Comparison of ENCODE assay signal across 8 cellular contexts in genomic region chr6:1554881-1555569, GRCh38. TPM values are rescaled to one million over a fixed set of nuclear protein-coding genes. Genes with fewer than 3 reads are reported as not detected.
DNase-seq lines count a peak whose midpoint lies in the region; ATAC-seq and TF ChIP-seq lines count a peak whose summit lies in the region.

No MANE protein-coding gene starts in this region.

- ATAC-seq in naive thymus-derived CD4-positive, alpha-beta T cell, result peak; percentile 94
- peak; percentile 81 for ATAC-seq in stimulated activated naive CD8-positive, alpha-beta T cell treated with anti-CD3 and anti-CD28 coated beads, Interleukin-15, Interleukin-2, amounts not matched to agents 100 U/mL and 50 U/mL, for 24 hours
- no peak for ATAC-seq in HG03159 (IDR thresholded peaks at IDR 0.05; ENCODE audit: unreplicated experiment)

- peak overlapping the region; percentile 77 for H3K9ac ChIP-seq in NT2/D1 (ENCODE audit: insufficient read length, low read depth)

- H3K36me3 Mint-ChIP-seq in naive thymus-derived CD4-positive, alpha-beta T cell, result peaks cover 0 to 16% (median 5%) of the 10 kb centered on the region in 5 donors

- peaks cover 8 to 54% (median 25%) of the 10 kb centered on the region in 7 donors for H3K4me1 Mint-ChIP-seq in naive thymus-derived CD4-positive, alpha-beta T cell

- no peaks in the 10 kb centered on the region for H3K36me3 ChIP-seq in NT2/D1 (ENCODE audit: insufficient read depth, insufficient read length, low read length)
- H3K36me3 ChIP-seq in naive thymus-derived CD4-positive, alpha-beta T cell (ENCODE audit: control insufficient read depth in 2 of 3, insufficient read depth in 3 of 3, low read length in 3 of 3), result no peaks in the 10 kb centered on the region

- H3K9me3 Mint-ChIP-seq in naive thymus-derived CD4-positive, alpha-beta T cell, result peaks cover 0 to 31% (median 3%) of the 10 kb centered on the region in 11 donors

- no peaks in the 10 kb centered on the region for H3K27me3 ChIP-seq in NT2/D1 (ENCODE audit: insufficient read depth, insufficient read length)
- no peaks in the 10 kb centered on the region for H3K27me3 ChIP-seq in naive thymus-derived CD4-positive, alpha-beta T cell (ENCODE audit: control insufficient read depth in 2 of 2, insufficient read depth in 2 of 2, low read length in 2 of 2)

- H3K27ac ChIP-seq in naive thymus-derived CD4-positive, alpha-beta T cell (ENCODE audit: low read depth, low read length), result peak overlapping the region; percentile 36

- peak overlapping the region; percentile 47 to 96 (median 72) for H3K27ac Mint-ChIP-seq in naive thymus-derived CD4-positive, alpha-beta T cell

- peaks cover 2% of the 10 kb centered on the region for H3K4me1 ChIP-seq in NT2/D1 (ENCODE audit: insufficient read depth, insufficient read length)
- H3K4me1 ChIP-seq in naive thymus-derived CD4-positive, alpha-beta T cell (ENCODE audit: control insufficient read depth in 2 of 2, insufficient read depth in 2 of 2, low read length in 2 of 2), result peaks cover 4 to 7% of the 10 kb centered on the region in 2 donors

- H3K9me3 ChIP-seq in NT2/D1 (ENCODE audit: insufficient read depth, low read length), result no peaks in the 10 kb centered on the region
- H3K9me3 ChIP-seq in naive thymus-derived CD4-positive, alpha-beta T cell (ENCODE audit: control insufficient read depth in 2 of 3, low read length in 3 of 3), result no peaks in the 10 kb centered on the region

- intact Hi-C loops in naive thymus-derived CD4-positive, alpha-beta T cell (cut with micrococcal nuclease), result loop anchor here in 1 of 2 donors (1.0 kb wide), 2 partner anchors 20 to 31 kb away; no protein-coding TSS in a partner anchor

- in situ Hi-C loops in GM13976 (cut with MboI; ENCODE audit: low sequenced_read_pairs, unreplicated experiment), result no loop called here

- POLR2A ChIA-PET in naive thymus-derived CD4-positive, alpha-beta T cell (lab: Charles Lee), result interaction anchor here (0.6 to 1.2 kb wide), 3 partner anchors 10 to 997 kb away, joined by 3 to 5 read pairs (median 3); no protein-coding TSS in a partner anchor

- TF ChIP-seq CTCF in GM13976 (IDR thresholded peaks at IDR 0.05; ENCODE audit: borderline replicate concordance, control extremely low read depth, extremely low read depth, insufficient read depth, missing control alignments), result peak; percentile 36
- no peak for TF ChIP-seq CTCF in fibroblast of mammary gland (conservative IDR thresholded peaks at IDR 0.05; ENCODE audit: control insufficient read depth, insufficient read depth, low read depth, low read length)

- H3K4me3 ChIP-seq in NT2/D1 (ENCODE audit: insufficient read length, low read depth) (peak overlapping the region; percentile 62), fibroblast of mammary gland (ENCODE audit: control insufficient read depth, low read depth, low read length) (peak overlapping the region; percentile 78)
- H3K4me3 ChIP-seq in naive thymus-derived CD4-positive, alpha-beta T cell (ENCODE audit: low read length), result peak overlapping the region; percentile 64

- peaks cover 0 to 42% (median 6%) of the 10 kb centered on the region in 5 donors for H3K27me3 Mint-ChIP-seq in naive thymus-derived CD4-positive, alpha-beta T cell

- CTCF ChIA-PET in naive thymus-derived CD4-positive, alpha-beta T cell (lab: Charles Lee), result interaction anchor here (0.9 to 6.8 kb wide), 5 partner anchors 12 to 31 kb away, joined by 3 to 50 read pairs (median 5); no protein-coding TSS in a partner anchor

- peak overlapping the region; percentile 76 to 93 (median 86) for H3K4me3 Mint-ChIP-seq in naive thymus-derived CD4-positive, alpha-beta T cell

- peak; percentile 79 for DNase-seq in GM13976 (ENCODE audit: low spot score)
- no peak for DNase-seq in NT2/D1 (ENCODE audit: low read depth, low spot score)
- peak; percentile 26 to 37 for DNase-seq in activated T-helper 1 cell treated with anti-CD3 and anti-CD28 coated beads, Interleukin-2, amount 50 U/mL, for 16 hours (ENCODE audit: low read depth in 1 of 2, low spot score in 1 of 2)
- DNase-seq in fibroblast of mammary gland (ENCODE audit: low read depth), result peak; percentile 62
- DNase-seq in naive thymus-derived CD4-positive, alpha-beta T cell, result peak; percentile 45 to 81 (median 73)
- DNase-seq in stimulated activated naive CD8-positive, alpha-beta T cell treated with anti-CD3 and anti-CD28 coated beads, Interleukin-15, Interleukin-2, amounts not matched to agents 100 U/mL and 50 U/mL, for 24 hours, result peak; percentile 68
- DNase-seq in 8988T, result no peak

RNA-seq across cellular contexts. Expression of gene FOXC1, which starts 54.7 kb away (rescaled TPM):
- total RNA-seq in naive thymus-derived CD4-positive, alpha-beta T cell, result not detected
- not detected for polyA plus RNA-seq in naive thymus-derived CD4-positive, alpha-beta T cell

Comparison
In these comparisons a context has a peak if more than half of its experiments do, and no peak if none do; other contexts are left out.
1. DNase-seq: peak in GM13976 (single experiment), activated T-helper 1 cell treated with anti-CD3 and anti-CD28 coated beads, Interleukin-2, amount 50 U/mL, for 16 hours (2 of 2), fibroblast of mammary gland (single experiment), naive thymus-derived CD4-positive, alpha-beta T cell (9 of 9) and stimulated activated naive CD8-positive, alpha-beta T cell treated with anti-CD3 and anti-CD28 coated beads, Interleukin-15, Interleukin-2, amounts not matched to agents 100 U/mL and 50 U/mL, for 24 hours (single experiment); none in NT2/D1 (single experiment) and 8988T (single experiment).
2. Peak in every context shown above with its lines, with median percentiles within 50 percentile points of each other: H3K4me3 ChIP-seq.